ENCODE assay signal across 14 cellular contexts in the genomic region with DNA sequence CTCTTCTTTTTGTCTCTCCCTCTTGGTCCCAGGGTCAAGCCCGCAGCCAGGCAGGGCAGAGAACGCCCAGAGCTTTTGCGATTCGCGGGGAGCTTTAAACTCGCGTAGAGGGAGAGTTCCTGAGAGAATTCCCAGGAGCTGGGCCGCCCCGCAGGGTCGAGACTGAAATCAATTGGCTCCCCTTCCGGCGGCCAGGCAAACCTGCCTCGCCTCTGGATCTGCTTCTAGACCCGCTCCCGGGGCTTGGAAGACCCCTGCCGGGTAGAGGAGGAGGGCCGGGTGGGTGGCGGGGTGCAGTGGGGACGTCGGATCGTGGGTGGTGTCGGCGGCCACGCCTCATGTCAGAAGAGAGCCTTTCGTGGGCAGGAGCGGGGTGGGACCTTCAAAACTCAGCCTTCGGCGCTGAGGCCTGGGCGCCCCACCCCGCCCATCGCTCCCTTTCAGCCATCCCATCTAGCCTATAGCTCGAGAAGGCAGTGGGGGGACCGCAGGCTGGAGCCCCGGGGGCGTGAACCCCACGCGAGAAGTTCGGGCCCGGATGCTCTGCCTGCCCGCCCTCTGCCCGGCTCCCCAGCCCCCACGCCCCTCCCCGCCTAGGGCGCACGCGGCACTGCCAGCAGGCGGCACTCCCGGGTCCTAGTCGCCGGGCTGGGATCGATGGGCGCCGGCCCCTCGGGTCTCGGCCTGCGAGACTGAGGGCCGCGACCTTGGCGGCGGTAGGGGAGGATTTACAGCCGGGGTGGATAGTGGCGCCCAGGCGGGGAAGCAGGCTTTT. TPM values are rescaled to one million over a fixed set of nuclear protein-coding genes. Genes with fewer than 3 reads are reported as not detected.
DNase-seq lines count a peak whose midpoint lies in the region; ATAC-seq and TF ChIP-seq lines count a peak whose summit lies in the region.
"Had no signal": no experiment of that assay in that cellular context is flagged by ENCODE, and none has a peak within 500 bp of the region (broad histone marks: within the 10 kb centered on the region; RNA-seq: fewer than 3 reads in every experiment).

No MANE protein-coding gene starts in this region.

- no peak overlapping the region for H3K27ac Mint-ChIP-seq in T-helper 17 cell
- H3K27ac Mint-ChIP-seq: HFFc6 had no signal

- DNase-seq in D341Med (ENCODE audit: low spot score) (peak; percentile 44), T-helper 17 cell (no peak), osteoblast (ENCODE audit: insufficient read length, low spot score, missing footprints) (peak; percentile 72), NCI-H2029 (lab: John Stamatoyannopoulos, UW) (no peak), SHP77 treated with DMSO at 0.1 percent for 48 hours (lab: John Stamatoyannopoulos, UW) (no peak)
- DNase-seq in effector memory CD4-positive, alpha-beta T cell, result no peak
- DNase-seq: activated naive CD4-positive, alpha-beta T cell treated with anti-CD3 and anti-CD28 coated beads, Interleukin-2, amount 50 U/mL, for 16 hours; BE2C; HFFc6; nucleus accumbens; stimulated activated CD4-positive, alpha-beta T cell treated with anti-CD3 and anti-CD28 coated beads, Interleukin-4, amount 100 ng/mL, for 1 hour; stimulated activated naive CD4-positive, alpha-beta T cell treated with Interleukin-2 at 50 U/mL for 16 hours had no signal

- H3K27me3 ChIP-seq in osteoblast (ENCODE audit: insufficient read depth, low read length), result peaks cover 30% of the 10 kb centered on the region
- H3K27me3 ChIP-seq in effector memory CD4-positive, alpha-beta T cell (replicated peaks; ENCODE audit: control insufficient read depth, insufficient read depth, low read length, poor library complexity, severe bottlenecking), result peaks cover 41% of the 10 kb centered on the region

- ATAC-seq in T-helper 17 cell (no peak), HG03025 (IDR thresholded peaks at IDR 0.05; ENCODE audit: low FRiP score, unreplicated experiment) (no peak)

- H3K79me2 ChIP-seq in osteoblast (ENCODE audit: insufficient read depth, low read length), result no peaks in the 10 kb centered on the region

- H3K9me3 ChIP-seq in T-helper 17 cell (ENCODE audit: control insufficient read depth, low read length, poor library complexity, severe bottlenecking) (no peaks in the 10 kb centered on the region), osteoblast (ENCODE audit: low read depth, low read length) (no peaks in the 10 kb centered on the region)
- no peaks in the 10 kb centered on the region for H3K9me3 ChIP-seq in effector memory CD4-positive, alpha-beta T cell (ENCODE audit: control insufficient read depth, low read length)
- H3K9me3 ChIP-seq: BE2C had no signal

- H3K4me1 ChIP-seq in osteoblast (ENCODE audit: insufficient read depth, low read length), result peaks cover 4% of the 10 kb centered on the region
- no peaks in the 10 kb centered on the region for H3K4me1 ChIP-seq in effector memory CD4-positive, alpha-beta T cell (ENCODE audit: control insufficient read depth, insufficient read depth, low read length, poor library complexity, severe bottlenecking)
- H3K4me1 ChIP-seq: BE2C had no signal

- no peak overlapping the region for H3K4me2 ChIP-seq in osteoblast (ENCODE audit: insufficient read depth, low read length)

- peaks cover 6% of the 10 kb centered on the region for H3K36me3 Mint-ChIP-seq in T-helper 17 cell (ENCODE audit: low read depth)

- peaks cover 74% of the 10 kb centered on the region for H3K27me3 Mint-ChIP-seq in T-helper 17 cell

- no peaks in the 10 kb centered on the region for H4K20me1 ChIP-seq in osteoblast (ENCODE audit: insufficient read depth, low read length)

- H3K4me3 ChIP-seq in iPS-11a (ENCODE audit: low read depth, low read length) (peak overlapping the region; percentile 39), osteoblast (ENCODE audit: insufficient read depth, low read length) (no peak overlapping the region)
- H3K4me3 ChIP-seq in effector memory CD4-positive, alpha-beta T cell (ENCODE audit: insufficient read depth, low read depth, low read length, poor library complexity, severe bottlenecking), result no peak overlapping the region

- no peak overlapping the region for H3K27ac ChIP-seq in osteoblast (ENCODE audit: low read depth, low read length)
- H3K27ac ChIP-seq in effector memory CD4-positive, alpha-beta T cell (ENCODE audit: insufficient read depth, low read length, poor library complexity, severe bottlenecking), result no peak overlapping the region

- H2AFZ ChIP-seq in osteoblast (ENCODE audit: low read length), result no peak overlapping the region

- H3K36me3 ChIP-seq in osteoblast (ENCODE audit: insufficient read depth, low read length), result no peaks in the 10 kb centered on the region
- H3K36me3 ChIP-seq in effector memory CD4-positive, alpha-beta T cell (ENCODE audit: control insufficient read depth, insufficient read depth, low read length), result no peaks in the 10 kb centered on the region
- H3K36me3 ChIP-seq: BE2C had no signal

- H3K4me3 Mint-ChIP-seq in T-helper 17 cell, result peak overlapping the region; percentile 72
- H3K4me3 Mint-ChIP-seq: HFFc6 had no signal

- H3K4me1 Mint-ChIP-seq in T-helper 17 cell, result peaks cover 15% of the 10 kb centered on the region

- no peak for TF ChIP-seq CTCF in osteoblast (IDR thresholded peaks at IDR 0.05; ENCODE audit: extremely low read depth, low read depth, low read length)

RNA-seq across cellular contexts. Expression of gene PRDM6, which starts 6.1 kb away (rescaled TPM):
- total RNA-seq in T-helper 17 cell, result not detected
- total RNA-seq in osteoblast, result 1.8 and 2.7 TPM in 2 replicates

RNA-seq across cellular contexts. Expression of gene PPIC, which starts 58.6 kb away (rescaled TPM):
- total RNA-seq in T-helper 17 cell (not detected), osteoblast (92.8 and 109 TPM in 2 replicates)

Comparison
In these comparisons a context has a peak if more than half of its experiments do, and no peak if none do; other contexts are left out.
1. DNase-seq: peak in D341Med (single experiment) and osteoblast (single experiment); none in T-helper 17 cell (0 of 3), NCI-H2029 (single experiment), effector memory CD4-positive, alpha-beta T cell (0 of 3) and SHP77 treated with DMSO at 0.1 percent for 48 hours (single experiment).
2. RNA of gene PPIC, which starts 58.6 kb away (total RNA-seq): 92.8 to 109 TPM in osteoblast; not detected in T-helper 17 cell; every median in the first group is over 10 times any median in the second.